Comparison of ENCODE assay signal across 8 cellular contexts in genomic region chr2:102848366-102848839, GRCh38.
DNase-seq lines count a peak whose midpoint lies in the region; ATAC-seq, FAIRE-seq and TF ChIP-seq lines count a peak whose summit lies in the region.

No MANE protein-coding gene starts in this region.

- no peak overlapping the region for H2AK5ac ChIP-seq in mesendoderm (ENCODE audit: low read length)

- H3K27me3 ChIP-seq in HUES48 (ENCODE audit: control insufficient read depth, insufficient read depth, low read length) (no peaks in the 10 kb centered on the region), Panc1 (ENCODE audit: control insufficient read depth, insufficient read depth, low read length) (no peaks in the 10 kb centered on the region), endothelial cell of umbilical vein (ENCODE audit: control insufficient read depth in 2 of 2, insufficient read depth in 2 of 2, low read length in 2 of 2) (peaks cover 0 to 3% of the 10 kb centered on the region in 2 experiments), mesendoderm (ENCODE audit: insufficient read depth, low read length, poor library complexity) (no peaks in the 10 kb centered on the region), aorta (ENCODE audit: control insufficient read depth in 1 of 2, insufficient read depth in 2 of 2, low read length in 1 of 2) (peaks cover 0 to 5% of the 10 kb centered on the region in 2 donors)

- H2BK15ac ChIP-seq in mesendoderm (replicated peaks; ENCODE audit: low read depth), result no peak overlapping the region

- FAIRE-seq in endothelial cell of umbilical vein (lab: Jason Lieb, UNC), result no peak

- peak overlapping the region; percentile 35 for H3K56ac ChIP-seq in mesendoderm (ENCODE audit: low read length)

- no peak overlapping the region for H2BK5ac ChIP-seq in mesendoderm (ENCODE audit: low read length)

- no peak overlapping the region for H4K8ac ChIP-seq in mesendoderm (ENCODE audit: low read depth, low read length)

- H3K9ac ChIP-seq in HUES48 (ENCODE audit: low read depth, low read length) (no peak overlapping the region), endothelial cell of umbilical vein (replicated peaks; ENCODE audit: extremely low read depth, insufficient read depth, low read length) (no peak overlapping the region), mesendoderm (ENCODE audit: low read length) (no peak overlapping the region)

- H3K9me1 ChIP-seq in endothelial cell of umbilical vein (replicated peaks; ENCODE audit: control insufficient read depth, extremely low read depth, insufficient read depth, low read length), result no peaks in the 10 kb centered on the region

- no peak overlapping the region for H2AFZ ChIP-seq in endothelial cell of umbilical vein (ENCODE audit: low read depth, low read length)

- POLR2A ChIA-PET in Panc1 (lab: Charles Lee), result no interaction called here
- POLR2A ChIA-PET in endothelial cell of umbilical vein (lab: Charles Lee), result no interaction called here

- DNase-seq in AG08396 (ENCODE audit: low spot score), result peak; percentile 41
- DNase-seq in Panc1 (ENCODE audit: low read depth, low spot score), result no peak
- peak; percentile 25 for DNase-seq in endothelial cell of umbilical vein (ENCODE audit: low read depth, low spot score)
- DNase-seq in mesendoderm, result peak; percentile 90
- peak; percentile 89 to 94 for DNase-seq in aorta
- no peak for DNase-seq in effector CD4-positive, alpha-beta T cell

- H3K23ac ChIP-seq in mesendoderm (ENCODE audit: low read length), result no peak overlapping the region

- in situ Hi-C loops in Panc1 (cut with HindIII; ENCODE audit: low pct_unique_long_range_greater_than_20kb, low sequenced_read_pairs), result no loop called here

- H3K18ac ChIP-seq in mesendoderm (ENCODE audit: low read length), result no peak overlapping the region

- H3K4ac ChIP-seq in mesendoderm (ENCODE audit: low read depth, low read length), result no peak overlapping the region

- H3K9me3 ChIP-seq in HUES48 (ENCODE audit: control insufficient read depth, insufficient read depth, low read length), result no peaks in the 10 kb centered on the region
- H3K9me3 ChIP-seq in Panc1 (ENCODE audit: control insufficient read depth, insufficient read depth, low read depth, low read length), result no peaks in the 10 kb centered on the region
- no peaks in the 10 kb centered on the region for H3K9me3 ChIP-seq in endothelial cell of umbilical vein (replicated peaks; ENCODE audit: control insufficient read depth, insufficient read depth, low read length)
- H3K9me3 ChIP-seq in aorta (ENCODE audit: control insufficient read depth, low read length), result no peaks in the 10 kb centered on the region

- no TSS peak for BruUV-seq in Panc1 (replicated peaks; lab: Mats Ljungman, UMichigan)
- no TSS peak for BruUV-seq in endothelial cell of umbilical vein (replicated peaks; lab: Mats Ljungman, UMichigan)

- CTCF ChIA-PET in Panc1 (lab: Charles Lee), result interaction anchor here (0.6 kb wide), 1 partner anchor 79 kb away, joined by 3 read pairs; no protein-coding TSS in a partner anchor
- CTCF ChIA-PET in endothelial cell of umbilical vein (lab: Charles Lee), result no interaction called here

- H3K4me3 ChIP-seq in HUES48 (ENCODE audit: low read depth, low read length) (peak overlapping the region; percentile 56), Panc1 (ENCODE audit: low read depth in 2 of 2, low read length in 2 of 2) (no peak overlapping the region), endothelial cell of umbilical vein (replicated peaks in 1 of 3; ENCODE audit: insufficient read depth in 1 of 3, low read depth in 1 of 3, low read length in 3 of 3) (no peak overlapping the region), mesendoderm (ENCODE audit: low read length) (no peak overlapping the region), aorta (ENCODE audit: low read length in 2 of 2) (no peak overlapping the region)

- WGBS in mesendoderm (ENCODE audit: extremely low coverage, insufficient coverage, low lambda C conversion rate), result no CpG with 5 or more reads among the region's 12 CpGs
- WGBS in aorta, 2 donors, result 1% methylated on average over 12 of the region's 12 CpGs

- intact Hi-C loops in Panc1 (cut with micrococcal nuclease; ENCODE audit: unreplicated experiment) (loop anchor here (10.0 kb wide), 1 partner anchor 286 kb away; no protein-coding TSS in a partner anchor), endothelial cell of umbilical vein (cut with micrococcal nuclease) (no loop called here), aorta (cut with DNase I) (no loop called here)

- H3K4me2 ChIP-seq in endothelial cell of umbilical vein (ENCODE audit: insufficient read depth, low read length) (no peak overlapping the region), mesendoderm (ENCODE audit: low read length) (peak overlapping the region; percentile 8)

- TF ChIP-seq CTCF in Panc1 (IDR thresholded peaks at IDR 0.05), result 0 out of 2 replicates have a peak, but pooled peaks have one; percentile 3
- no peak for TF ChIP-seq CTCF in endothelial cell of umbilical vein (IDR thresholded peaks at IDR 0.05; ENCODE audit: extremely low read depth in 1 of 2, insufficient read depth in 1 of 2, low read depth in 1 of 2, low read length in 2 of 2)

- H4K20me1 ChIP-seq in endothelial cell of umbilical vein (replicated peaks; ENCODE audit: control insufficient read depth, extremely low read depth, insufficient read depth, low read length), result no peaks in the 10 kb centered on the region

- H3K27ac ChIP-seq in HUES48 (ENCODE audit: low read depth, low read length) (no peak overlapping the region), Panc1 (ENCODE audit: low read length) (no peak overlapping the region), endothelial cell of umbilical vein (ENCODE audit: insufficient read depth, low read depth, low read length) (no peak overlapping the region), mesendoderm (ENCODE audit: low read depth, low read length) (no peak overlapping the region), aorta (ENCODE audit: low read depth in 1 of 2, low read length in 2 of 2) (no peak overlapping the region)

- H3K79me1 ChIP-seq in mesendoderm (ENCODE audit: low read length), result no peaks in the 10 kb centered on the region

- dilution Hi-C loops in endothelial cell of umbilical vein (cut with MboI; ENCODE audit: extremely low pct_ligation_motif_present, low sequenced_read_pairs), result no loop called here

- ATAC-seq in Panc1 (peak; percentile 51; the same call in 1 of the 2 replicates), aorta (ENCODE audit: low FRiP score) (peak; percentile 67), GM21390 (IDR thresholded peaks at IDR 0.05; ENCODE audit: unreplicated experiment) (no peak)

- H3K4me1 ChIP-seq in HUES48 (ENCODE audit: control insufficient read depth, insufficient read depth, low read length), result peaks cover 6% of the 10 kb centered on the region; the same call in 1 of the 2 replicates
- H3K4me1 ChIP-seq in Panc1 (ENCODE audit: control insufficient read depth, insufficient read depth, low read length), result no peaks in the 10 kb centered on the region
- H3K4me1 ChIP-seq in endothelial cell of umbilical vein (ENCODE audit: control insufficient read depth, extremely low read depth, insufficient read depth, low read length), result no peaks in the 10 kb centered on the region
- no peaks in the 10 kb centered on the region for H3K4me1 ChIP-seq in mesendoderm (ENCODE audit: control insufficient read depth, low read depth, low read length)
- peaks cover 0 to 5% of the 10 kb centered on the region in 2 donors for H3K4me1 ChIP-seq in aorta (ENCODE audit: control insufficient read depth in 1 of 2, insufficient read depth in 2 of 2, low read length in 2 of 2)

- no peak overlapping the region for H2BK120ac ChIP-seq in mesendoderm (ENCODE audit: low read depth, low read length)

- no peak overlapping the region for H4K5ac ChIP-seq in mesendoderm (ENCODE audit: low read length)

- TF ChIP-seq POLR2A in endothelial cell of umbilical vein (IDR thresholded peaks at IDR 0.05; ENCODE audit: low read depth, low read length), result no peak

- H3K36me3 ChIP-seq in HUES48 (ENCODE audit: control insufficient read depth, insufficient read depth, low read length), result no peaks in the 10 kb centered on the region
- no peaks in the 10 kb centered on the region for H3K36me3 ChIP-seq in Panc1 (ENCODE audit: control insufficient read depth, insufficient read depth, low read length)
- H3K36me3 ChIP-seq in endothelial cell of umbilical vein (ENCODE audit: control insufficient read depth in 2 of 2, extremely low read depth in 1 of 2, insufficient read depth in 2 of 2, low read length in 2 of 2), result no peaks in the 10 kb centered on the region
- no peaks in the 10 kb centered on the region for H3K36me3 ChIP-seq in mesendoderm (ENCODE audit: control insufficient read depth, insufficient read depth, low read length)
- no peaks in the 10 kb centered on the region for H3K36me3 ChIP-seq in aorta (ENCODE audit: control insufficient read depth in 1 of 2, insufficient read depth in 2 of 2, low read length in 1 of 2)

- no peaks in the 10 kb centered on the region for H3K79me2 ChIP-seq in endothelial cell of umbilical vein (ENCODE audit: control insufficient read depth, insufficient read depth, low read length)
- no peaks in the 10 kb centered on the region for H3K79me2 ChIP-seq in mesendoderm (ENCODE audit: control insufficient read depth, insufficient read depth, low read length)

TF ChIP-seq in endothelial cell of umbilical vein, 7 proteins besides CTCF, POLR2A, EP300 and RAD21:
- TF ChIP-seq FOS (IDR thresholded peaks at IDR 0.05; ENCODE audit: borderline replicate concordance, insufficient read depth, low read length) (no peak), MYC (IDR thresholded peaks at IDR 0.05; ENCODE audit: low read depth, low read length) (no peak), POLR2AphosphoS5 (IDR thresholded peaks at IDR 0.05; ENCODE audit: insufficient read depth, low read depth, low read length) (no peak), JUN (IDR thresholded peaks at IDR 0.05; ENCODE audit: borderline replicate concordance, insufficient read depth, insufficient read length, low read depth) (no peak), GATA2 (IDR thresholded peaks at IDR 0.05; ENCODE audit: insufficient read depth, insufficient read length, low read depth, low read length) (no peak), MAX (IDR thresholded peaks at IDR 0.05; ENCODE audit: insufficient read depth, insufficient read length) (no peak), EZH2 (IDR thresholded peaks at IDR 0.05; ENCODE audit: borderline replicate concordance, low read depth, low read length, severe bottlenecking) (no peak)

Comparison
In these comparisons a context has a peak if more than half of its experiments do, and no peak if none do; other contexts are left out.
1. DNase-seq: peak in AG08396 (single experiment), endothelial cell of umbilical vein (single experiment), mesendoderm (single experiment) and aorta (2 of 2); none in Panc1 (single experiment) and effector CD4-positive, alpha-beta T cell (single experiment).